In the genomic region with DNA sequence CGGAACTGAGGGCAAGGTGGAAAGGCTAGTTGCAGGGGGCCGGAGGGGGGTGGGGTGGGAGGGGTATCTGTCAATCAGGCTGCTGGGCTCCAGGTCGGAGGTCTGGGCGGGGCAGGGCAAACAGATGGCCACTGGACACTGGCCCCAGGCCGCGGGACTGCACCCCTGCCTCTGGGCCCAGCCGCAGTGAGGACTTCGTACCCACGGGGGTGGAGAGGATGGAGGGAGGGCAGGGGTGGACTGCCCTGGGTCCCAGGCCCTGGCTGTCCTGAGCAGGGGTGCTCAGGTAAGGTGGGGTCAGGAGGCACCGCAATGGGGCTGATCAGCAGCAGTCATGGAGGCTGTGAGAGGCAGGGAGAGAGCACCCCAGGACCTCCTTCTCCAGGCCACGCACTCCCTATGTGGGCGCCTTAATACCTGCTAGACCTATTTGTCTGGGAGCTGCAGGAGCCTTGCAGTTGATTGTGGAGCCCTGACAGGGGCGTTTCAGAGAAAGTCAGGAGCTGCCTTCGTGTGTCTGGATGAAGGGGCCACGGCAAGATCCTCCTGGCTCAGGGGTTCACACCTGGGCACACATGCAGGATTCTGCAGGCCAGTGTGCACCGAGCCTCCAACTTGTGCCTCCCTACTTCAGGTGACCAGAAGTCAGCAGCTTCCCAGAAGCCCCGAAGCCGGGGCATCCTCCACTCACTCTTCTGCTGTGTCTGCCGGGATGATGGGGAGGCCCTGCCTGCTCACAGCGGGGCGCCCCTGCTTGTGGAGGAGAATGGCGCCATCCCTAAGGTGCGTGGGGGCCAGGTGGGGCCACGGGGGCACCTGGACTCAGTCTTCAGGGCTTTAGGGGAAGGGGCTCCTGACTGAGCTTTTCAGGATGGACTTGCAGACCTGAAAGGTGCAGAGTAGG, we compare ENCODE assay signal across 2 cellular contexts.
TF ChIP-seq lines count a peak whose summit lies in the region.

No MANE protein-coding gene starts in this region.

TF ChIP-seq in SK-N-SH, 30 proteins besides CTCF, POLR2A, EP300 and RAD21 (continued from another document):
- TF ChIP-seq, protein P1, sequence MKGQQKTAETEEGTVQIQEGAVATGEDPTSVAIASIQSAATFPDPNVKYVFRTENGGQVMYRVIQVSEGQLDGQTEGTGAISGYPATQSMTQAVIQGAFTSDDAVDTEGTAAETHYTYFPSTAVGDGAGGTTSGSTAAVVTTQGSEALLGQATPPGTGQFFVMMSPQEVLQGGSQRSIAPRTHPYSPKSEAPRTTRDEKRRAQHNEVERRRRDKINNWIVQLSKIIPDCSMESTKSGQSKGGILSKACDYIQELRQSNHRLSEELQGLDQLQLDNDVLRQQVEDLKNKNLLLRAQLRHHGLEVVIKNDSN (IDR thresholded peaks at IDR 0.05; ENCODE audit: borderline replicate concordance, low read depth) = no peak
- TF ChIP-seq MXI1 (IDR thresholded peaks at IDR 0.05; ENCODE audit: low read depth, low read length) (no peak), TCF12 (IDR thresholded peaks at IDR 0.05) (no peak), FOXJ3 (CRISPR knock-in tag; IDR thresholded peaks at IDR 0.05) (no peak), NFIC (IDR thresholded peaks at IDR 0.05; ENCODE audit: borderline replicate concordance) (no peak)
- TF ChIP-seq, protein P2, sequence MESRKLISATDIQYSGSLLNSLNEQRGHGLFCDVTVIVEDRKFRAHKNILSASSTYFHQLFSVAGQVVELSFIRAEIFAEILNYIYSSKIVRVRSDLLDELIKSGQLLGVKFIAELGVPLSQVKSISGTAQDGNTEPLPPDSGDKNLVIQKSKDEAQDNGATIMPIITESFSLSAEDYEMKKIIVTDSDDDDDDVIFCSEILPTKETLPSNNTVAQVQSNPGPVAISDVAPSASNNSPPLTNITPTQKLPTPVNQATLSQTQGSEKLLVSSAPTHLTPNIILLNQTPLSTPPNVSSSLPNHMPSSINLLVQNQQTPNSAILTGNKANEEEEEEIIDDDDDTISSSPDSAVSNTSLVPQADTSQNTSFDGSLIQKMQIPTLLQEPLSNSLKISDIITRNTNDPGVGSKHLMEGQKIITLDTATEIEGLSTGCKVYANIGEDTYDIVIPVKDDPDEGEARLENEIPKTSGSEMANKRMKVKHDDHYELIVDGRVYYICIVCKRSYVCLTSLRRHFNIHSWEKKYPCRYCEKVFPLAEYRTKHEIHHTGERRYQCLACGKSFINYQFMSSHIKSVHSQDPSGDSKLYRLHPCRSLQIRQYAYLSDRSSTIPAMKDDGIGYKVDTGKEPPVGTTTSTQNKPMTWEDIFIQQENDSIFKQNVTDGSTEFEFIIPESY (IDR thresholded peaks at IDR 0.05; ENCODE audit: borderline replicate concordance, low read depth) = no peak
- TF ChIP-seq, protein P3, sequence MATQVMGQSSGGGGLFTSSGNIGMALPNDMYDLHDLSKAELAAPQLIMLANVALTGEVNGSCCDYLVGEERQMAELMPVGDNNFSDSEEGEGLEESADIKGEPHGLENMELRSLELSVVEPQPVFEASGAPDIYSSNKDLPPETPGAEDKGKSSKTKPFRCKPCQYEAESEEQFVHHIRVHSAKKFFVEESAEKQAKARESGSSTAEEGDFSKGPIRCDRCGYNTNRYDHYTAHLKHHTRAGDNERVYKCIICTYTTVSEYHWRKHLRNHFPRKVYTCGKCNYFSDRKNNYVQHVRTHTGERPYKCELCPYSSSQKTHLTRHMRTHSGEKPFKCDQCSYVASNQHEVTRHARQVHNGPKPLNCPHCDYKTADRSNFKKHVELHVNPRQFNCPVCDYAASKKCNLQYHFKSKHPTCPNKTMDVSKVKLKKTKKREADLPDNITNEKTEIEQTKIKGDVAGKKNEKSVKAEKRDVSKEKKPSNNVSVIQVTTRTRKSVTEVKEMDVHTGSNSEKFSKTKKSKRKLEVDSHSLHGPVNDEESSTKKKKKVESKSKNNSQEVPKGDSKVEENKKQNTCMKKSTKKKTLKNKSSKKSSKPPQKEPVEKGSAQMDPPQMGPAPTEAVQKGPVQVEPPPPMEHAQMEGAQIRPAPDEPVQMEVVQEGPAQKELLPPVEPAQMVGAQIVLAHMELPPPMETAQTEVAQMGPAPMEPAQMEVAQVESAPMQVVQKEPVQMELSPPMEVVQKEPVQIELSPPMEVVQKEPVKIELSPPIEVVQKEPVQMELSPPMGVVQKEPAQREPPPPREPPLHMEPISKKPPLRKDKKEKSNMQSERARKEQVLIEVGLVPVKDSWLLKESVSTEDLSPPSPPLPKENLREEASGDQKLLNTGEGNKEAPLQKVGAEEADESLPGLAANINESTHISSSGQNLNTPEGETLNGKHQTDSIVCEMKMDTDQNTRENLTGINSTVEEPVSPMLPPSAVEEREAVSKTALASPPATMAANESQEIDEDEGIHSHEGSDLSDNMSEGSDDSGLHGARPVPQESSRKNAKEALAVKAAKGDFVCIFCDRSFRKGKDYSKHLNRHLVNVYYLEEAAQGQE (IDR thresholded peaks at IDR 0.05; ENCODE audit: low read depth, low read length) = no peak

TF ChIP-seq in SK-N-SH treated with all-trans-retinoic acid at 6 μM for 48 hours, 23 proteins besides CTCF, POLR2A, EP300 and RAD21 (continued from another document):
- TF ChIP-seq, protein P4, sequence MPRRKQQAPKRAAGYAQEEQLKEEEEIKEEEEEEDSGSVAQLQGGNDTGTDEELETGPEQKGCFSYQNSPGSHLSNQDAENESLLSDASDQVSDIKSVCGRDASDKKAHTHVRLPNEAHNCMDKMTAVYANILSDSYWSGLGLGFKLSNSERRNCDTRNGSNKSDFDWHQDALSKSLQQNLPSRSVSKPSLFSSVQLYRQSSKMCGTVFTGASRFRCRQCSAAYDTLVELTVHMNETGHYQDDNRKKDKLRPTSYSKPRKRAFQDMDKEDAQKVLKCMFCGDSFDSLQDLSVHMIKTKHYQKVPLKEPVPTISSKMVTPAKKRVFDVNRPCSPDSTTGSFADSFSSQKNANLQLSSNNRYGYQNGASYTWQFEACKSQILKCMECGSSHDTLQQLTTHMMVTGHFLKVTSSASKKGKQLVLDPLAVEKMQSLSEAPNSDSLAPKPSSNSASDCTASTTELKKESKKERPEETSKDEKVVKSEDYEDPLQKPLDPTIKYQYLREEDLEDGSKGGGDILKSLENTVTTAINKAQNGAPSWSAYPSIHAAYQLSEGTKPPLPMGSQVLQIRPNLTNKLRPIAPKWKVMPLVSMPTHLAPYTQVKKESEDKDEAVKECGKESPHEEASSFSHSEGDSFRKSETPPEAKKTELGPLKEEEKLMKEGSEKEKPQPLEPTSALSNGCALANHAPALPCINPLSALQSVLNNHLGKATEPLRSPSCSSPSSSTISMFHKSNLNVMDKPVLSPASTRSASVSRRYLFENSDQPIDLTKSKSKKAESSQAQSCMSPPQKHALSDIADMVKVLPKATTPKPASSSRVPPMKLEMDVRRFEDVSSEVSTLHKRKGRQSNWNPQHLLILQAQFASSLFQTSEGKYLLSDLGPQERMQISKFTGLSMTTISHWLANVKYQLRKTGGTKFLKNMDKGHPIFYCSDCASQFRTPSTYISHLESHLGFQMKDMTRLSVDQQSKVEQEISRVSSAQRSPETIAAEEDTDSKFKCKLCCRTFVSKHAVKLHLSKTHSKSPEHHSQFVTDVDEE (CRISPR knock-in tag; IDR thresholded peaks at IDR 0.05) = no peak
- TF ChIP-seq, protein P5, sequence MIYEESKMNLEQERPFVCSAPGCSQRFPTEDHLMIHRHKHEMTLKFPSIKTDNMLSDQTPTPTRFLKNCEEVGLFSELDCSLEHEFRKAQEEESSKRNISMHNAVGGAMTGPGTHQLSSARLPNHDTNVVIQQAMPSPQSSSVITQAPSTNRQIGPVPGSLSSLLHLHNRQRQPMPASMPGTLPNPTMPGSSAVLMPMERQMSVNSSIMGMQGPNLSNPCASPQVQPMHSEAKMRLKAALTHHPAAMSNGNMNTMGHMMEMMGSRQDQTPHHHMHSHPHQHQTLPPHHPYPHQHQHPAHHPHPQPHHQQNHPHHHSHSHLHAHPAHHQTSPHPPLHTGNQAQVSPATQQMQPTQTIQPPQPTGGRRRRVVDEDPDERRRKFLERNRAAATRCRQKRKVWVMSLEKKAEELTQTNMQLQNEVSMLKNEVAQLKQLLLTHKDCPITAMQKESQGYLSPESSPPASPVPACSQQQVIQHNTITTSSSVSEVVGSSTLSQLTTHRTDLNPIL (CRISPR knock-in tag; IDR thresholded peaks at IDR 0.05; ENCODE audit: low read depth) = no peak
- TF ChIP-seq ESRRG (CRISPR knock-in tag; IDR thresholded peaks at IDR 0.05) (no peak), PPARA (CRISPR knock-in tag; IDR thresholded peaks at IDR 0.05; ENCODE audit: borderline replicate concordance) (no peak), TCF4 (CRISPR knock-in tag; IDR thresholded peaks at IDR 0.05; ENCODE audit: borderline replicate concordance) (no peak), CSDC2 (CRISPR knock-in tag; IDR thresholded peaks at IDR 0.05) (no peak), SNAI2 (CRISPR knock-in tag; IDR thresholded peaks at IDR 0.05) (no peak), ZFP3 (CRISPR knock-in tag; IDR thresholded peaks at IDR 0.05) (no peak), OSR1 (CRISPR knock-in tag; IDR thresholded peaks at IDR 0.05) (no peak)
- TF ChIP-seq, protein P6, sequence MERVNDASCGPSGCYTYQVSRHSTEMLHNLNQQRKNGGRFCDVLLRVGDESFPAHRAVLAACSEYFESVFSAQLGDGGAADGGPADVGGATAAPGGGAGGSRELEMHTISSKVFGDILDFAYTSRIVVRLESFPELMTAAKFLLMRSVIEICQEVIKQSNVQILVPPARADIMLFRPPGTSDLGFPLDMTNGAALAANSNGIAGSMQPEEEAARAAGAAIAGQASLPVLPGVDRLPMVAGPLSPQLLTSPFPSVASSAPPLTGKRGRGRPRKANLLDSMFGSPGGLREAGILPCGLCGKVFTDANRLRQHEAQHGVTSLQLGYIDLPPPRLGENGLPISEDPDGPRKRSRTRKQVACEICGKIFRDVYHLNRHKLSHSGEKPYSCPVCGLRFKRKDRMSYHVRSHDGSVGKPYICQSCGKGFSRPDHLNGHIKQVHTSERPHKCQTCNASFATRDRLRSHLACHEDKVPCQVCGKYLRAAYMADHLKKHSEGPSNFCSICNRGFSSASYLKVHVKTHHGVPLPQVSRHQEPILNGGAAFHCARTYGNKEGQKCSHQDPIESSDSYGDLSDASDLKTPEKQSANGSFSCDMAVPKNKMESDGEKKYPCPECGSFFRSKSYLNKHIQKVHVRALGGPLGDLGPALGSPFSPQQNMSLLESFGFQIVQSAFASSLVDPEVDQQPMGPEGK (CRISPR knock-in tag; IDR thresholded peaks at IDR 0.05; ENCODE audit: borderline replicate concordance) = no peak
